1 cellular context compared by ENCODE assay signal in genomic region chr6:41563060-41563776, GRCh38.
TF ChIP-seq lines count a peak whose summit lies in the region.

No MANE protein-coding gene starts in this region.

TF ChIP-seq in neural cell, 6 proteins besides CTCF, POLR2A, EP300 and RAD21 (continued from another document):
- no peak for TF ChIP-seq REST (IDR thresholded peaks at IDR 0.05; ENCODE audit: borderline replicate concordance)
- TF ChIP-seq SMC3 (conservative IDR thresholded peaks at IDR 0.05; ENCODE audit: poor library complexity): no peak
- TF ChIP-seq TAF1 (IDR thresholded peaks at IDR 0.05; ENCODE audit: low read depth): no peak
